9 cellular contexts compared by ENCODE assay signal in the genomic region with DNA sequence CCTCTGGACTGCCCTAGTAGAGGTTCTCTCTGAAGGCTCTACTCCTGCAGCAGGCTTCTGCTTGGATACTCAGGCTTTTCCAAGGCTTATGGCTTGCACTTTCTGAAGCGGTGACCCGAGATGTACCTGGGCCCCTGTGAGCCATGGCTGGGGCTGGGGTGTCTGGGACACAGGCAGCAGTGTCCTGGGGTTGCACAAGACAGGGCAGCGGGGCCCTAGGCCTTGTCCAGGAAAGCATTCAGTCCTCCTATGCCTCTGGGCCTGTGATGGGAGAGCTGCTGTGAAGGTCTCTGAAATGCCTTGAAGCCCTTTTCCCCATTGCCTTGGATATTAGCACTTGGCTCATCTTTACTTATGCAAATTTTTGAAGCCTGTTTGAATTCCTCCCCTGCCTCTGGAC.
"Had no signal": no experiment of that assay in that cellular context is flagged by ENCODE, and none has a peak within 500 bp of the region (broad histone marks: within the 10 kb centered on the region; RNA-seq: fewer than 3 reads in every experiment).

No MANE protein-coding gene starts in this region.

- DNase-seq: GM23248, GOT3, H7, H9, HCEC 1CT, HFFc6 had no signal

- H3K4me1 Mint-ChIP-seq: GM23338, H9 had no signal

- H3K27ac Mint-ChIP-seq: GM23338, H9, HFFc6 had no signal

- H3K4me3 Mint-ChIP-seq: GM23338, H9, HFFc6 had no signal

- H3K4me3 ChIP-seq: GM23248, GM23338, HAP-1 had no signal

- H3K36me3 ChIP-seq: HAP-1 had no signal

- H3K27ac ChIP-seq: GM23248 had no signal

- H3K4me1 ChIP-seq: HAP-1 had no signal

- H3K9ac ChIP-seq: GM23248 had no signal

- H3K9me3 ChIP-seq: HAP-1 had no signal

- ATAC-seq: GM23338, HCT116 had no signal
